18 cellular contexts compared by ENCODE assay signal in the genomic region with DNA sequence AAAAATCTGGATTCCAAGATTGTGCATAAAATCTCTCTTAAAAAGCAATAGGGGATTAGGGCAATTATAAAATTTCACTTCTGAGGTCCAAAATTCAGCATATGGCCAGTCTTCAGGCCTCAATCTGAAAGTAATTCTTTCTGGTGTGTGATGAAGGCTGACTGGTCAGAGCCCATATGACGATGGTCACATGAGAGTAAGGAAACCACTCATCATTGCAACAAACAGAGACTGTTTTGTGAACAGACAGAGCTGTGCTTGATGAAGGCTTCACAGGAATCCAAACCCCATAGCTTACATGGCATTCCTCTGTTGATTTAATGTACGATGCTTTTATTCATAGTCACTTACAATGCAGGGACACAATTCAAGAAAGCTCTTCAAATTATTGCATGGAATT.
"Had no signal": no experiment of that assay in that cellular context is flagged by ENCODE, and none has a peak within 500 bp of the region (broad histone marks: within the 10 kb centered on the region; RNA-seq: fewer than 3 reads in every experiment).

No MANE protein-coding gene starts in this region.

- H3K9me3 Mint-ChIP-seq: activated naive CD8-positive, alpha-beta T cell treated with anti-CD3 and anti-CD28 coated beads, Interleukin-2, amount 50 U/mL, for 24 hours; activated T-helper 1 cell treated with anti-CD3 and anti-CD28 coated beads, Interleukin-12 subunit alpha, Interleukin-12 subunit beta, Interleukin-2, Interleukin-4 antibody, amounts not matched to agents 30 ng/mL and 10 ng/mL and 1 ng/mL, durations not matched to agents 14 hours and 24 hours and 36 hours; endodermal cell; naive B cell; T-cell had no signal

- H3K36me3 Mint-ChIP-seq: mesothelial cell of epicardium, naive B cell, T-cell had no signal

- DNase-seq: activated naive CD4-positive, alpha-beta T cell; activated naive CD8-positive, alpha-beta T cell treated with anti-CD3 and anti-CD28 coated beads, Interleukin-2, amount 50 U/mL, for 24 hours; endodermal cell; left colon; lower lobe of right lung; naive B cell; pancreas; retina; stimulated activated CD4-positive, alpha-beta T cell treated with anti-CD3 and anti-CD28 coated beads, Interleukin-2, amount 100 ng/mL, for 48 hours; stimulated activated naive CD4-positive, alpha-beta T cell treated with Interleukin-2 at 50 U/mL for 16 hours; T-cell; T-helper 9 cell; testis; upper lobe of left lung had no signal

- H3K27ac ChIP-seq: lower lobe of right lung, neural progenitor cell, pancreas, SK-N-MC, testis, upper lobe of left lung had no signal

- H3K4me1 Mint-ChIP-seq: activated naive CD8-positive, alpha-beta T cell treated with anti-CD3 and anti-CD28 coated beads, Interleukin-2, amount 50 U/mL, for 24 hours; mesothelial cell of epicardium; naive B cell; neural progenitor cell; T-cell had no signal

- H3K27ac Mint-ChIP-seq: activated naive CD8-positive, alpha-beta T cell treated with anti-CD3 and anti-CD28 coated beads, Interleukin-2, amount 50 U/mL, for 24 hours; activated T-helper 1 cell treated with anti-CD3 and anti-CD28 coated beads, Interleukin-12 subunit alpha, Interleukin-12 subunit beta, Interleukin-2, Interleukin-4 antibody, amounts not matched to agents 30 ng/mL and 10 ng/mL and 1 ng/mL, durations not matched to agents 14 hours and 24 hours and 36 hours; endodermal cell; mesothelial cell of epicardium; naive B cell; neural progenitor cell; T-cell had no signal

- H3K4me3 Mint-ChIP-seq: activated naive CD8-positive, alpha-beta T cell treated with anti-CD3 and anti-CD28 coated beads, Interleukin-2, amount 50 U/mL, for 24 hours; activated T-helper 1 cell treated with anti-CD3 and anti-CD28 coated beads, Interleukin-12 subunit alpha, Interleukin-12 subunit beta, Interleukin-2, Interleukin-4 antibody, amounts not matched to agents 30 ng/mL and 10 ng/mL and 1 ng/mL, durations not matched to agents 14 hours and 24 hours and 36 hours; endodermal cell; mesothelial cell of epicardium; naive B cell; neural progenitor cell; T-cell had no signal
